In the genomic region with DNA sequence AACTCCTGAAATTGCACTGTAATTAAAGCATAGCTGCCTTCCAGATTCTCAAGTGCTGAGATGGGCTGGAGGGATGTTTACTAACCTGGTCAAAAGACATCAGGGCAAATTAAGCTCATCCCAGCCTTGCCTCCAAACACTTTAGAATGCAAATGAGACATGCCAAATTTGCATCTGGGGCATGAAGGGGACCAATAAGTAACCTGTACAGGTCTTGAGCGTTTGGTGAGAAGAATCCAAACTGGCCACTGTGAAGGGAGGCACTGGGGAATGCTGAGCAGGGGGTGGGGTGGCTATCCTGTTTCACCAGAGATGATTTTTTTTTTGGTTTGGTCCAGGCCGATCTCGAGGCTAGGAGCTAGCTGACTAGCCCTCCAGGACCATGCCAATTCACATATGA, we compare ENCODE assay signal across 9 cellular contexts. TPM values are rescaled to one million over a fixed set of nuclear protein-coding genes. Genes with fewer than 3 reads are reported as not detected.
DNase-seq lines count a peak whose midpoint lies in the region; ATAC-seq and TF ChIP-seq lines count a peak whose summit lies in the region.
"Had no signal": no experiment of that assay in that cellular context is flagged by ENCODE, and none has a peak within 500 bp of the region (broad histone marks: within the 10 kb centered on the region; RNA-seq: fewer than 3 reads in every experiment).

No MANE protein-coding gene starts in this region.

- TF ChIP-seq POLR2A in GM15510 (IDR thresholded peaks at IDR 0.05; ENCODE audit: borderline replicate concordance, extremely low read depth, insufficient read length) = peak; percentile 31

- WGBS in HUES64 = 25% methylated on average over 3 of the region's 3 CpGs

- H3K9me3 ChIP-seq in HUES64 (ENCODE audit: insufficient read depth, low read depth, low read length) (no peaks in the 10 kb centered on the region), endocrine pancreas (ENCODE audit: control insufficient read depth, low read length) (no peaks in the 10 kb centered on the region), upper lobe of right lung (no peaks in the 10 kb centered on the region)

- H3K27ac ChIP-seq in HUES64 (ENCODE audit: low read depth, low read length) (peak overlapping the region; percentile 69), upper lobe of right lung (no peak overlapping the region)

- ATAC-seq in GM21423 (IDR thresholded peaks at IDR 0.05; ENCODE audit: unreplicated experiment) (peak; percentile 30), upper lobe of right lung (no peak)

- peaks cover 46% of the 10 kb centered on the region for H3K4me1 ChIP-seq in HUES64 (ENCODE audit: insufficient read depth, low read length)
- H3K4me1 ChIP-seq in endocrine pancreas (ENCODE audit: control insufficient read depth, insufficient read depth, low read length) = no peaks in the 10 kb centered on the region
- H3K4me1 ChIP-seq in upper lobe of right lung = no peaks in the 10 kb centered on the region

- peak overlapping the region; percentile 13; the same call in 1 of the 2 replicates for H3K9ac ChIP-seq in HUES64 (ENCODE audit: low read depth, low read length)
- peak overlapping the region; percentile 56 for H3K9ac ChIP-seq in endocrine pancreas (ENCODE audit: control insufficient read depth, insufficient read depth, low read length)

- H3K27me3 ChIP-seq in HUES64 (ENCODE audit: insufficient read depth, low read length) (no peaks in the 10 kb centered on the region), endocrine pancreas (ENCODE audit: control insufficient read depth, insufficient read depth, low read length) (no peaks in the 10 kb centered on the region), upper lobe of right lung (no peaks in the 10 kb centered on the region)

- TF ChIP-seq CTCF in upper lobe of right lung (IDR thresholded peaks at IDR 0.05) = no peak

- H3K36me3 ChIP-seq in HUES64 (ENCODE audit: insufficient read depth, low read length) (no peaks in the 10 kb centered on the region), endocrine pancreas (ENCODE audit: control insufficient read depth, insufficient read depth, low read length) (no peaks in the 10 kb centered on the region), upper lobe of right lung (no peaks in the 10 kb centered on the region)

- intact Hi-C loops in upper lobe of right lung (cut with DNase I) = no loop called here

- no peak for DNase-seq in upper lobe of right lung
- no peak for DNase-seq in NCI-H82 treated with DMSO at 0.1 percent for 48 hours (lab: John Stamatoyannopoulos, UW; ENCODE audit: unreplicated experiment)
- DNase-seq in GF-D8 (lab: John Stamatoyannopoulos, UW) = no peak
- DNase-seq in AG08396 (ENCODE audit: low spot score) = no peak

- peak overlapping the region; percentile 24; the same call in 1 of the 2 replicates for H3K4me3 ChIP-seq in HUES64 (ENCODE audit: low read length)
- peak overlapping the region; percentile 45 for H3K4me3 ChIP-seq in endocrine pancreas (ENCODE audit: control insufficient read depth, insufficient read depth, low read length)
- peak overlapping the region; percentile 15 for H3K4me3 ChIP-seq in upper lobe of right lung

RNA-seq across cellular contexts. Expression of a gene that starts 38.3 kb away (rescaled TPM):
- 11.8 TPM for polyA plus RNA-seq in HUES64 (2013, experiment 1 of 2)
- polyA plus RNA-seq in HUES64 (2013, experiment 2 of 2) = 13.6 TPM
- 82.2 TPM for total RNA-seq in upper lobe of right lung
- total RNA-seq: NCI-H460 had no signal
